2 cellular contexts compared by ENCODE assay signal in genomic region chr16:11268921-11269375, GRCh38.
A peak's percentile ranks its signal among the peaks of the same experiment; 100 is the strongest.
TF ChIP-seq lines count a peak whose summit lies in the region.

Gene TNP2 (minus strand): TSS chr16:11269325. CDS start chr16:11269262, 63 bp downstream.

TF ChIP-seq in HepG2, 621 proteins besides CTCF, POLR2A, EP300 and RAD21:
- TF ChIP-seq ZNF563 (CRISPR knock-in tag; IDR thresholded peaks at IDR 0.05): 0 out of 2 replicates have a peak, but pooled peaks have one; percentile 5
- peak; percentile 31; the same call in 1 of the 2 replicates for TF ChIP-seq KDM5B (CRISPR knock-in tag; IDR thresholded peaks at IDR 0.05; ENCODE audit: borderline replicate concordance)
- TF ChIP-seq NRL (CRISPR knock-in tag; IDR thresholded peaks at IDR 0.05; ENCODE audit: borderline replicate concordance): peak; percentile 32; the same call in 1 of the 2 replicates
- no peak for TF ChIP-seq ZBTB7B (CRISPR knock-in tag; IDR thresholded peaks at IDR 0.05)
- TF ChIP-seq ZNF274 (CRISPR knock-in tag; IDR thresholded peaks at IDR 0.05): 0 out of 2 replicates have a peak, but pooled peaks have one; percentile 30
- TF ChIP-seq ZFP82 (CRISPR knock-in tag; IDR thresholded peaks at IDR 0.05; ENCODE audit: borderline replicate concordance): no peak
- TF ChIP-seq ZNF687 (CRISPR knock-in tag; IDR thresholded peaks at IDR 0.05): peak; percentile 30; the same call in 1 of the 2 replicates
- TF ChIP-seq HIVEP1 (CRISPR knock-in tag; IDR thresholded peaks at IDR 0.05): peak; percentile 59; the same call in 1 of the 2 replicates

TF ChIP-seq in SK-N-SH, 30 proteins besides CTCF, POLR2A, EP300 and RAD21:
- TF ChIP-seq CHD2 (IDR thresholded peaks at IDR 0.05; ENCODE audit: low read length, partially characterized antibody) (no peak), REST (IDR thresholded peaks at IDR 0.05; ENCODE audit: low read depth, low read length) (no peak), RXRA (IDR thresholded peaks at IDR 0.05; ENCODE audit: borderline replicate concordance, low read depth) (no peak), TCF12 (IDR thresholded peaks at IDR 0.05) (no peak), POLR2AphosphoS5 (IDR thresholded peaks at IDR 0.05; ENCODE audit: low read depth, low read length) (no peak), NRF1 (IDR thresholded peaks at IDR 0.05; ENCODE audit: low read depth, low read length) (no peak), PBX3 (IDR thresholded peaks at IDR 0.05) (no peak), USF1 (IDR thresholded peaks at IDR 0.05; ENCODE audit: borderline replicate concordance, low read depth) (no peak), TEAD4 (IDR thresholded peaks at IDR 0.05; ENCODE audit: borderline replicate concordance, insufficient read depth) (no peak), MEF2A (IDR thresholded peaks at IDR 0.05; ENCODE audit: borderline replicate concordance, low read depth) (no peak), RFX5 (IDR thresholded peaks at IDR 0.05; ENCODE audit: low read length) (no peak), ELF1 (IDR thresholded peaks at IDR 0.05) (no peak), FOXJ3 (CRISPR knock-in tag; IDR thresholded peaks at IDR 0.05) (no peak), YY1 (IDR thresholded peaks at IDR 0.05; ENCODE audit: low read depth) (no peak), MXI1 (IDR thresholded peaks at IDR 0.05; ENCODE audit: low read depth, low read length) (no peak), MAX (IDR thresholded peaks at IDR 0.05; ENCODE audit: low read depth) (no peak), GABPA (IDR thresholded peaks at IDR 0.05; ENCODE audit: low read depth) (no peak), SIN3A (IDR thresholded peaks at IDR 0.05; ENCODE audit: borderline replicate concordance, low read depth, low read length) (no peak)
